ENCODE assay signal across 1 cellular context in the genomic region with DNA sequence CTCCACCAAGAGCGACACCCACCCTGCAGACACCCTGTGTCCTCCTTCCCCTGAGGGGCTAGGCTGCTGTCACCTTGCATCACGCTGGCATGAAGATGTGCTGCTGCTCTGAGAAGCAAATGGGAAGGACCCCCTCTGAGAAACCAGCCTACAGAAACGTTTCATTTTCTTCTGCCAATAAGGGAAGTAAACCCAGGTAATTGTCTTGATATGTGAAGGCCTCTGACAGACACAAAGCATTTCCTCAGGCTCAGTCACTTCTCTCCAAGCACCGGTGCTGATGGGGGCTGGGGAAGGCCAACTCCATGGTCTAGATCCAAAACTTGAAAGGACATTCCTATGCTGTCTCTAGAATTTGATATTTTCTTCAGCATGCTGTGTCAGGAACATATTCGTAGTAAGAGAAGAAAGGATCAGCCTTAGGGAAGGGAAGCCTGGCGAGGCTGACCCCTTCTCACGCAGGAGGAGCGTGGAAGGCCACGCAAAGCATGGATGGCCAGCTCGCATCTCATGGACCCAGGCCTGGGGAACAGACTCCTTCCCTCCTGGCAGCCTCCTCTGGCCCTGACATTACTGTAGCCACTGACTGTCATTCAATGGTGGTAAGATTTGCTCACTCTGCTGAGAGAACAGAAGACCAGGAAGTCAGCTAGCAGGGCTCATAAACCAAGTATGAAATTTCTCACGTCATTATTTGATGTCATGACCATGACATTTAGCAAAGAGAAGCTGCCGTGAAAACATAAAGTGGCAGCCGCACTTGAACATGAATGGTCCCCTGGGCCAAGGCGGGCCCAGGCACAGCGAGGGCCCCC.
TF ChIP-seq lines count a peak whose summit lies in the region.

No MANE protein-coding gene starts in this region.

TF ChIP-seq in GM12878, 131 proteins besides CTCF, POLR2A, EP300 and RAD21:
- no peak for TF ChIP-seq NFXL1 (IDR thresholded peaks at IDR 0.05; ENCODE audit: borderline replicate concordance)
- TF ChIP-seq CREB1 (IDR thresholded peaks at IDR 0.05; ENCODE audit: low read depth) = 0 out of 2 replicates have a peak, but pooled peaks have one; percentile 41
TF ChIP-seq in GM12878: peak in this region for 1.
